In genomic region chr6:112571886-112572285, GRCh38 we compare ENCODE assay signal across 18 cellular contexts.
A peak's percentile ranks its signal among the peaks of the same experiment; 100 is the strongest.
DNase-seq lines count a peak whose midpoint lies in the region; ATAC-seq and TF ChIP-seq lines count a peak whose summit lies in the region.
"Had no signal": no experiment of that assay in that cellular context is flagged by ENCODE, and none has a peak within 500 bp of the region (broad histone marks: within the 10 kb centered on the region; RNA-seq: fewer than 3 reads in every experiment).

No MANE protein-coding gene starts in this region.

- no peak overlapping the region for H3K9ac ChIP-seq in fibroblast of lung (ENCODE audit: insufficient read depth, low read length)

- no peaks in the 10 kb centered on the region for H3K4me1 ChIP-seq in fibroblast of lung (ENCODE audit: control insufficient read depth, extremely low read depth, insufficient read depth, low read length)
- H3K4me1 ChIP-seq: BE2C, spleen had no signal

- in situ Hi-C loops in G401 (cut with HindIII; ENCODE audit: low sequenced_read_pairs), result no loop called here

- no peak overlapping the region for H3K4me2 ChIP-seq in fibroblast of lung (ENCODE audit: extremely low read depth, insufficient read depth, low read length)
- H3K4me2 ChIP-seq: hepatocyte had no signal

- TF ChIP-seq CTCF in AG10803 (conservative IDR thresholded peaks at IDR 0.05; ENCODE audit: low read length), result no peak
- no peak for TF ChIP-seq CTCF in fibroblast of lung (conservative IDR thresholded peaks at IDR 0.05 in 1 of 2, IDR thresholded peaks at IDR 0.05 in 1 of 2; ENCODE audit: low read depth in 1 of 2, low read length in 2 of 2)
- TF ChIP-seq CTCF in omental fat pad (IDR thresholded peaks at IDR 0.05), result no peak

- no peaks in the 10 kb centered on the region for H3K9me3 ChIP-seq in fibroblast of lung (ENCODE audit: control insufficient read depth, insufficient read depth, low read depth, low read length)
- H3K9me3 ChIP-seq: BE2C, spleen, vagina had no signal

- H3K36me3 ChIP-seq in fibroblast of lung (ENCODE audit: control insufficient read depth, insufficient read depth, low read length), result no peaks in the 10 kb centered on the region
- H3K36me3 ChIP-seq: BE2C, spleen, vagina had no signal

- no peak overlapping the region for H3K27ac ChIP-seq in fibroblast of lung (ENCODE audit: insufficient read depth, low read length)
- H3K27ac ChIP-seq: hepatocyte, spleen had no signal

- H4K20me1 ChIP-seq in fibroblast of lung (ENCODE audit: control insufficient read depth, extremely low read depth, insufficient read depth, low read length), result no peaks in the 10 kb centered on the region

- peak; percentile 80 for ATAC-seq in omental fat pad (ENCODE audit: low FRiP score)
- ATAC-seq in HG03280 (IDR thresholded peaks at IDR 0.05; ENCODE audit: unreplicated experiment), result no peak
- ATAC-seq: activated naive CD8-positive, alpha-beta T cell treated with anti-CD3 and anti-CD28 coated beads, Interleukin-2, amount 50 U/mL, for 24 hours; stimulated activated naive B cell treated with anti-CD40 and anti-IgM and Interleukin-4, amounts not matched to agents 10 μg/mL and 1 μg/mL and 100 μg/mL, for 72 hours had no signal

- DNase-seq in AG10803 (ENCODE audit: low read depth) (peak; percentile 90), NCI-H446 treated with DMSO at 0.1 percent for 48 hours (lab: John Stamatoyannopoulos, UW) (peak; percentile 38), fibroblast of lung (ENCODE audit: low read depth in 2 of 2) (peak; percentile 66 to 97), omental fat pad (ENCODE audit: low spot score) (no peak), G401 (ENCODE audit: low spot score) (no peak), DMS53 (lab: John Stamatoyannopoulos, UW) (no peak), SW 1271 (lab: John Stamatoyannopoulos, UW) (no peak)
- DNase-seq: activated CD4-positive, alpha-beta T cell treated with anti-CD3 and anti-CD28 coated beads, Interleukin-2, amount 50 U/mL, for 48 hours; activated naive CD8-positive, alpha-beta T cell treated with anti-CD3 and anti-CD28 coated beads, Interleukin-2, amount 50 U/mL, for 24 hours; activated T-cell treated with anti-CD3 and anti-CD28 coated beads, Interleukin-2, amount 50 U/mL, for 48 hours; BE2C; NCI-H1694 treated with DMSO at 0.1 percent for 48 hours; NCI-H510A; spleen; stimulated activated naive B cell treated with anti-CD40 and anti-IgM and Interleukin-4, amounts not matched to agents 10 μg/mL and 1 μg/mL and 100 μg/mL, for 72 hours had no signal

- no peaks in the 10 kb centered on the region for H3K27me3 ChIP-seq in fibroblast of lung (ENCODE audit: control insufficient read depth, insufficient read depth, low read length)
- H3K27me3 ChIP-seq: BE2C, hepatocyte, spleen, vagina had no signal

- no peak overlapping the region for H3K4me3 ChIP-seq in AG10803 (ENCODE audit: low read length)
- no peak overlapping the region for H3K4me3 ChIP-seq in fibroblast of lung (replicated peaks in 1 of 4; ENCODE audit: control extremely low read depth in 1 of 4, insufficient read depth in 1 of 4, low read depth in 3 of 4, low read length in 4 of 4)
- H3K4me3 ChIP-seq: hepatocyte, spleen, vagina had no signal

- no peak overlapping the region for H2AFZ ChIP-seq in fibroblast of lung (ENCODE audit: low read length)
- H2AFZ ChIP-seq: hepatocyte had no signal

- no peaks in the 10 kb centered on the region for H3K79me2 ChIP-seq in fibroblast of lung (ENCODE audit: control insufficient read depth, insufficient read depth, low read length)
- H3K79me2 ChIP-seq: hepatocyte had no signal

Comparison
In these comparisons a context has a peak if more than half of its experiments do, and no peak if none do; other contexts are left out.
1. DNase-seq: peak in AG10803 (single experiment), NCI-H446 treated with DMSO at 0.1 percent for 48 hours (single experiment) and fibroblast of lung (2 of 2); none in omental fat pad (single experiment), G401 (single experiment), DMS53 (single experiment) and SW 1271 (0 of 2).